In genomic region chr5:149485655-149486615, GRCh38 we compare ENCODE assay signal across 1 cellular context.
TF ChIP-seq lines count a peak whose summit lies in the region.

No MANE protein-coding gene starts in this region.

TF ChIP-seq in GM23338, 12 proteins besides CTCF, POLR2A, EP300 and RAD21 (continued from another document):
- TF ChIP-seq, protein P1, sequence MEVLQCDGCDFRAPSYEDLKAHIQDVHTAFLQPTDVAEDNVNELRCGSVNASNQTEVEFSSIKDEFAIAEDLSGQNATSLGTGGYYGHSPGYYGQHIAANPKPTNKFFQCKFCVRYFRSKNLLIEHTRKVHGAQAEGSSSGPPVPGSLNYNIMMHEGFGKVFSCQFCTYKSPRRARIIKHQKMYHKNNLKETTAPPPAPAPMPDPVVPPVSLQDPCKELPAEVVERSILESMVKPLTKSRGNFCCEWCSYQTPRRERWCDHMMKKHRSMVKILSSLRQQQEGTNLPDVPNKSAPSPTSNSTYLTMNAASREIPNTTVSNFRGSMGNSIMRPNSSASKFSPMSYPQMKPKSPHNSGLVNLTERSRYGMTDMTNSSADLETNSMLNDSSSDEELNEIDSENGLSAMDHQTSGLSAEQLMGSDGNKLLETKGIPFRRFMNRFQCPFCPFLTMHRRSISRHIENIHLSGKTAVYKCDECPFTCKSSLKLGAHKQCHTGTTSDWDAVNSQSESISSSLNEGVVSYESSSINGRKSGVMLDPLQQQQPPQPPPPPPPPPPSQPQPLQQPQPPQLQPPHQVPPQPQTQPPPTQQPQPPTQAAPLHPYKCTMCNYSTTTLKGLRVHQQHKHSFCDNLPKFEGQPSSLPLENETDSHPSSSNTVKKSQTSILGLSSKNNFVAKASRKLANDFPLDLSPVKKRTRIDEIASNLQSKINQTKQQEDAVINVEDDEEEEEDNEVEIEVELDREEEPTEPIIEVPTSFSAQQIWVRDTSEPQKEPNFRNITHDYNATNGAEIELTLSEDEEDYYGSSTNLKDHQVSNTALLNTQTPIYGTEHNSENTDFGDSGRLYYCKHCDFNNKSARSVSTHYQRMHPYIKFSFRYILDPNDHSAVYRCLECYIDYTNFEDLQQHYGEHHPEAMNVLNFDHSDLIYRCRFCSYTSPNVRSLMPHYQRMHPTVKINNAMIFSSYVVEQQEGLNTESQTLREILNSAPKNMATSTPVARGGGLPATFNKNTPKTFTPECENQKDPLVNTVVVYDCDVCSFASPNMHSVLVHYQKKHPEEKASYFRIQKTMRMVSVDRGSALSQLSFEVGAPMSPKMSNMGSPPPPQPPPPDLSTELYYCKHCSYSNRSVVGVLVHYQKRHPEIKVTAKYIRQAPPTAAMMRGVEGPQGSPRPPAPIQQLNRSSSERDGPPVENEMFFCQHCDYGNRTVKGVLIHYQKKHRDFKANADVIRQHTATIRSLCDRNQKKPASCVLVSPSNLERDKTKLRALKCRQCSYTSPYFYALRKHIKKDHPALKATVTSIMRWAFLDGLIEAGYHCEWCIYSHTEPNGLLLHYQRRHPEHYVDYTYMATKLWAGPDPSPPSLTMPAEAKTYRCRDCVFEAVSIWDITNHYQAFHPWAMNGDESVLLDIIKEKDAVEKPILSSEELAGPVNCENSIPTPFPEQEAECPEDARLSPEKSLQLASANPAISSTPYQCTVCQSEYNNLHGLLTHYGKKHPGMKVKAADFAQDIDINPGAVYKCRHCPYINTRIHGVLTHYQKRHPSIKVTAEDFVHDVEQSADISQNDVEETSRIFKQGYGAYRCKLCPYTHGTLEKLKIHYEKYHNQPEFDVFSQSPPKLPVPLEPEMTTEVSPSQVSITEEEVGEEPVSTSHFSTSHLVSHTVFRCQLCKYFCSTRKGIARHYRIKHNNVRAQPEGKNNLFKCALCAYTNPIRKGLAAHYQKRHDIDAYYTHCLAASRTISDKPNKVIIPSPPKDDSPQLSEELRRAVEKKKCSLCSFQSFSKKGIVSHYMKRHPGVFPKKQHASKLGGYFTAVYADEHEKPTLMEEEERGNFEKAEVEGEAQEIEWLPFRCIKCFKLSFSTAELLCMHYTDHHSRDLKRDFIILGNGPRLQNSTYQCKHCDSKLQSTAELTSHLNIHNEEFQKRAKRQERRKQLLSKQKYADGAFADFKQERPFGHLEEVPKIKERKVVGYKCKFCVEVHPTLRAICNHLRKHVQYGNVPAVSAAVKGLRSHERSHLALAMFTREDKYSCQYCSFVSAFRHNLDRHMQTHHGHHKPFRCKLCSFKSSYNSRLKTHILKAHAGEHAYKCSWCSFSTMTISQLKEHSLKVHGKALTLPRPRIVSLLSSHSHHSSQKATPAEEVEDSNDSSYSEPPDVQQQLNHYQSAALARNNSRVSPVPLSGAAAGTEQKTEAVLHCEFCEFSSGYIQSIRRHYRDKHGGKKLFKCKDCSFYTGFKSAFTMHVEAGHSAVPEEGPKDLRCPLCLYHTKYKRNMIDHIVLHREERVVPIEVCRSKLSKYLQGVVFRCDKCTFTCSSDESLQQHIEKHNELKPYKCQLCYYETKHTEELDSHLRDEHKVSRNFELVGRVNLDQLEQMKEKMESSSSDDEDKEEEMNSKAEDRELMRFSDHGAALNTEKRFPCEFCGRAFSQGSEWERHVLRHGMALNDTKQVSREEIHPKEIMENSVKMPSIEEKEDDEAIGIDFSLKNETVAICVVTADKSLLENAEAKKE (CRISPR knock-in tag; IDR thresholded peaks at IDR 0.05) = no peak
- TF ChIP-seq JUNB (IDR thresholded peaks at IDR 0.05; ENCODE audit: unreplicated experiment) = no peak
- TF ChIP-seq STAT1 (IDR thresholded peaks at IDR 0.05; ENCODE audit: unreplicated experiment) = no peak
- no peak for TF ChIP-seq ZNF331 (CRISPR knock-in tag; IDR thresholded peaks at IDR 0.05; ENCODE audit: low read depth)
